Comparison of ENCODE assay signal across 23 cellular contexts in genomic region chr9:131554865-131555351, GRCh38. TPM values are rescaled to one million over a fixed set of nuclear protein-coding genes. Genes with fewer than 3 reads are reported as not detected.
A peak's percentile ranks its signal among the peaks of the same experiment; 100 is the strongest.
DNase-seq lines count a peak whose midpoint lies in the region; ATAC-seq and TF ChIP-seq lines count a peak whose summit lies in the region.
"Had no signal": no experiment of that assay in that cellular context is flagged by ENCODE, and none has a peak within 500 bp of the region (broad histone marks: within the 10 kb centered on the region; RNA-seq: fewer than 3 reads in every experiment).

No MANE protein-coding gene starts in this region.

- peak overlapping the region; percentile 29 for H3K4me3 Mint-ChIP-seq in activated naive CD8-positive, alpha-beta T cell treated with anti-CD3 and anti-CD28 coated beads for 36 hours
- H3K4me3 Mint-ChIP-seq in stimulated activated effector memory CD8-positive, alpha-beta T cell treated with anti-CD3 and anti-CD28 coated beads, Interleukin-12 subunit alpha, Interleukin-12 subunit beta, amount 100 ng/mL, for 72 hours: peak overlapping the region; percentile 22
- H3K4me3 Mint-ChIP-seq: central memory CD8-positive, alpha-beta T cell had no signal

- no peak overlapping the region for H4K8ac ChIP-seq in mesenchymal stem cell (ENCODE audit: low read length)

- H3F3A ChIP-seq in MM.1S (ENCODE audit: insufficient read depth, low read length): no peaks in the 10 kb centered on the region

- H3K4me2 ChIP-seq in mesenchymal stem cell (ENCODE audit: low read length, poor library complexity, severe bottlenecking): peak overlapping the region; percentile 13
- no peak overlapping the region for H3K4me2 ChIP-seq in MM.1S (ENCODE audit: low read depth, low read length)

- no peak overlapping the region for H4K91ac ChIP-seq in mesenchymal stem cell (ENCODE audit: low read length)

- H3K36me3 Mint-ChIP-seq in activated naive CD8-positive, alpha-beta T cell treated with anti-CD3 and anti-CD28 coated beads for 36 hours: no peaks in the 10 kb centered on the region
- peaks cover 5% of the 10 kb centered on the region for H3K36me3 Mint-ChIP-seq in stimulated activated effector memory CD8-positive, alpha-beta T cell treated with anti-CD3 and anti-CD28 coated beads, Interleukin-12 subunit alpha, Interleukin-12 subunit beta, amount 100 ng/mL, for 72 hours

- H3K27me3 ChIP-seq in mesenchymal stem cell (ENCODE audit: control insufficient read depth in 1 of 2, insufficient read depth in 1 of 2, low read length in 2 of 2) (peaks cover 23 to 45% of the 10 kb centered on the region in 2 experiments), MM.1S (replicated peaks; ENCODE audit: insufficient read depth, low read length) (no peaks in the 10 kb centered on the region)

- H3K9ac ChIP-seq in mesenchymal stem cell (ENCODE audit: low read length) (no peak overlapping the region), MM.1S (ENCODE audit: low read length) (no peak overlapping the region)

- TF ChIP-seq CTCF in HEK293 (tag by site-specific recombination; IDR thresholded peaks at IDR 0.05) (no peak), MM.1S (IDR thresholded peaks at IDR 0.05; ENCODE audit: low read length) (no peak)

- ATAC-seq in stimulated activated effector memory CD8-positive, alpha-beta T cell treated with anti-CD3 and anti-CD28 coated beads, Interleukin-12 subunit alpha, Interleukin-12 subunit beta, amount 100 ng/mL, for 72 hours: peak; percentile 31
- no peak for ATAC-seq in HG02870 (IDR thresholded peaks at IDR 0.05; ENCODE audit: unreplicated experiment)

- CTCF ChIA-PET in HEK293 (lab: Yijun Ruan, JAX): no interaction called here

- no peaks in the 10 kb centered on the region for H3K79me2 ChIP-seq in MM.1S (ENCODE audit: low read length)

- no peak overlapping the region for H2BK5ac ChIP-seq in mesenchymal stem cell (ENCODE audit: low read depth, low read length, poor library complexity, severe bottlenecking)

- H2AK5ac ChIP-seq in mesenchymal stem cell (ENCODE audit: low read length, severe bottlenecking): no peak overlapping the region

- no peak overlapping the region for H3K4ac ChIP-seq in mesenchymal stem cell (ENCODE audit: low read depth in 1 of 2, low read length in 2 of 2)

- peaks cover 45% of the 10 kb centered on the region for H3K27me3 Mint-ChIP-seq in activated naive CD8-positive, alpha-beta T cell treated with anti-CD3 and anti-CD28 coated beads for 36 hours

- H3K9me2 ChIP-seq in MM.1S (replicated peaks; ENCODE audit: insufficient read depth, low read length): no peaks in the 10 kb centered on the region

- H3K4me3 ChIP-seq in HEK293 (ENCODE audit: low read depth, low read length) (no peak overlapping the region), mesenchymal stem cell (ENCODE audit: insufficient read depth in 1 of 2, low read depth in 1 of 2, low read length in 2 of 2) (no peak overlapping the region), MM.1S (ENCODE audit: low read length) (no peak overlapping the region)
- H3K4me3 ChIP-seq: heart left ventricle, thoracic aorta had no signal

- no peaks in the 10 kb centered on the region for H3K9me3 ChIP-seq in HEK293 (ENCODE audit: control insufficient read depth, insufficient read depth, low read depth, low read length)
- no peaks in the 10 kb centered on the region for H3K9me3 ChIP-seq in mesenchymal stem cell (ENCODE audit: control insufficient read depth, low read length)
- H3K9me3 ChIP-seq in MM.1S (replicated peaks; ENCODE audit: insufficient read depth, low read length): no peaks in the 10 kb centered on the region
- H3K9me3 ChIP-seq: thoracic aorta had no signal

- H4K20me1 ChIP-seq in MM.1S (ENCODE audit: insufficient read depth, low read length): no peaks in the 10 kb centered on the region

- 39% methylated on average over 27 of the region's 49 CpGs for WGBS in mesenchymal stem cell

- no peak overlapping the region for H2BK15ac ChIP-seq in mesenchymal stem cell (ENCODE audit: low read depth, poor library complexity, severe bottlenecking)

- no peak for DNase-seq in activated naive CD8-positive, alpha-beta T cell treated with anti-CD3 and anti-CD28 coated beads for 36 hours
- DNase-seq in mesenchymal stem cell: no peak
- DNase-seq in stimulated activated effector memory CD8-positive, alpha-beta T cell treated with anti-CD3 and anti-CD28 coated beads, Interleukin-12 subunit alpha, Interleukin-12 subunit beta, amount 100 ng/mL, for 72 hours (ENCODE audit: low spot score in 2 of 2): no peak
- DNase-seq in mucosa of gallbladder (ENCODE audit: low spot score): no peak
- no peak for DNase-seq in MM.1S
- DNase-seq: activated CD4-positive, alpha-beta T cell treated with anti-CD3 and anti-CD28 coated beads for 4 hours; activated CD8-positive, alpha-beta memory T cell treated with anti-CD3 and anti-CD28 coated beads, Interleukin-2, amount 50 U/mL, for 4 hours; activated gamma-delta T cell treated with Interleukin-2 at 50 U/mL for 16 hours; AML-193; aorta; COR-L47; DND-41; heart left ventricle; NCI-H1048; NCI-H2081 treated with DMSO at 0.1 percent for 48 hours; NCI-H510A treated with DMSO at 0.1 percent for 48 hours; stimulated activated CD4-positive, alpha-beta T cell treated with anti-CD3 and anti-CD28 coated beads, Interleukin-12 subunit alpha, Interleukin-12 subunit beta, amount 100 ng/mL, for 4 hours had no signal

- H3K27ac Mint-ChIP-seq in activated naive CD8-positive, alpha-beta T cell treated with anti-CD3 and anti-CD28 coated beads for 36 hours: no peak overlapping the region
- no peak overlapping the region for H3K27ac Mint-ChIP-seq in stimulated activated effector memory CD8-positive, alpha-beta T cell treated with anti-CD3 and anti-CD28 coated beads, Interleukin-12 subunit alpha, Interleukin-12 subunit beta, amount 100 ng/mL, for 72 hours

- H3K4me1 Mint-ChIP-seq in activated naive CD8-positive, alpha-beta T cell treated with anti-CD3 and anti-CD28 coated beads for 36 hours: peaks cover 3% of the 10 kb centered on the region
- H3K4me1 Mint-ChIP-seq in stimulated activated effector memory CD8-positive, alpha-beta T cell treated with anti-CD3 and anti-CD28 coated beads, Interleukin-12 subunit alpha, Interleukin-12 subunit beta, amount 100 ng/mL, for 72 hours: no peaks in the 10 kb centered on the region
- H3K4me1 Mint-ChIP-seq: central memory CD8-positive, alpha-beta T cell had no signal

- H3K27ac ChIP-seq in HEK293 (ENCODE audit: extremely low read depth, low read depth, low read length): no peak overlapping the region
- H3K27ac ChIP-seq in mesenchymal stem cell (ENCODE audit: low read length, poor library complexity, severe bottlenecking): no peak overlapping the region
- H3K27ac ChIP-seq in MM.1S (ENCODE audit: low read length): no peak overlapping the region
- H3K27ac ChIP-seq: heart left ventricle, RWPE1, thoracic aorta had no signal

- no peaks in the 10 kb centered on the region for H3K9me3 Mint-ChIP-seq in activated naive CD8-positive, alpha-beta T cell treated with anti-CD3 and anti-CD28 coated beads for 36 hours
- no peaks in the 10 kb centered on the region for H3K9me3 Mint-ChIP-seq in stimulated activated effector memory CD8-positive, alpha-beta T cell treated with anti-CD3 and anti-CD28 coated beads, Interleukin-12 subunit alpha, Interleukin-12 subunit beta, amount 100 ng/mL, for 72 hours
- H3K9me3 Mint-ChIP-seq: central memory CD8-positive, alpha-beta T cell had no signal

- no peak overlapping the region for H3K18ac ChIP-seq in mesenchymal stem cell (ENCODE audit: low read depth in 1 of 2, low read length in 2 of 2)

- H3K79me1 ChIP-seq in mesenchymal stem cell (replicated peaks; ENCODE audit: low read length, poor library complexity, severe bottlenecking): no peaks in the 10 kb centered on the region

- H2AFZ ChIP-seq in mesenchymal stem cell (ENCODE audit: low read depth, low read length) (no peak overlapping the region), MM.1S (ENCODE audit: low read length) (no peak overlapping the region)

- POLR2A ChIA-PET in HEK293 (lab: Yijun Ruan, JAX): no interaction called here

- H2BK120ac ChIP-seq in mesenchymal stem cell (ENCODE audit: low read depth, low read length): no peak overlapping the region

- H3K4me1 ChIP-seq in HEK293 (ENCODE audit: control insufficient read depth, insufficient read depth, low read length) (no peaks in the 10 kb centered on the region), mesenchymal stem cell (ENCODE audit: control insufficient read depth, insufficient read depth, low read depth, low read length) (peaks cover 3% of the 10 kb centered on the region), MM.1S (ENCODE audit: low read length) (no peaks in the 10 kb centered on the region)

- H3K23ac ChIP-seq in mesenchymal stem cell (ENCODE audit: low read length in 2 of 2): peak overlapping the region in 1 of 2 experiments; percentile 34

- H2BK12ac ChIP-seq in mesenchymal stem cell (ENCODE audit: low read length in 2 of 2): no peak overlapping the region

- H3K36me3 ChIP-seq in HEK293 (ENCODE audit: control insufficient read depth in 2 of 2, insufficient read depth in 1 of 2, low read length in 2 of 2) (no peaks in the 10 kb centered on the region), mesenchymal stem cell (ENCODE audit: control insufficient read depth in 1 of 2, insufficient read depth in 2 of 2, low read depth in 1 of 2, low read length in 2 of 2) (no peaks in the 10 kb centered on the region), MM.1S (replicated peaks; ENCODE audit: insufficient read depth, low read length) (no peaks in the 10 kb centered on the region)
- H3K36me3 ChIP-seq: heart left ventricle, thoracic aorta had no signal

- H3K14ac ChIP-seq in mesenchymal stem cell (ENCODE audit: low read length in 2 of 2): no peak overlapping the region

TF ChIP-seq in HEK293, 187 proteins besides CTCF, POLR2A, EP300 and RAD21:
- TF ChIP-seq ZNF707 (tag by site-specific recombination; IDR thresholded peaks at IDR 0.05) (no peak), ZFP37 (tag by site-specific recombination; IDR thresholded peaks at IDR 0.05) (no peak), ZFP3 (tag by site-specific recombination; IDR thresholded peaks at IDR 0.05; ENCODE audit: low read depth) (peak; percentile 59; the same call in 1 of the 2 replicates)

RNA-seq across cellular contexts. Expression of gene PRRT1B, which starts 9.6 kb away (rescaled TPM):
- not detected for total RNA-seq in activated naive CD8-positive, alpha-beta T cell treated with anti-CD3 and anti-CD28 coated beads for 36 hours
- not detected for polyA plus RNA-seq in mesenchymal stem cell (2013, experiment 1 of 2)
- polyA plus RNA-seq in mesenchymal stem cell (2013, experiment 2 of 2): not detected
- 11.1 TPM for total RNA-seq in mucosa of gallbladder
- total RNA-seq: aorta, heart left ventricle, thoracic aorta had no signal
- polyA plus RNA-seq: aorta, heart left ventricle, keratinocyte had no signal

RNA-seq across cellular contexts. Expression of gene UCK1, which starts 23.8 kb away (rescaled TPM):
- 10 to 100 TPM; 22.1 to 23.0 TPM for total RNA-seq in activated naive CD8-positive, alpha-beta T cell treated with anti-CD3 and anti-CD28 coated beads for 36 hours
- polyA plus RNA-seq in mesenchymal stem cell (2013, experiment 1 of 2): 14.0 TPM
- polyA plus RNA-seq in mesenchymal stem cell (2013, experiment 2 of 2): 14.2 TPM
- 38.3 TPM for total RNA-seq in mucosa of gallbladder

RNA-seq across cellular contexts. Expression of gene POMT1, which starts 52.2 kb away (rescaled TPM):
- total RNA-seq in activated naive CD8-positive, alpha-beta T cell treated with anti-CD3 and anti-CD28 coated beads for 36 hours: 10 to 100 TPM; 19.4 to 21.5 TPM
- 21.3 TPM for polyA plus RNA-seq in mesenchymal stem cell (2013, experiment 1 of 2)
- polyA plus RNA-seq in mesenchymal stem cell (2013, experiment 2 of 2): 20.1 TPM
- 43.9 TPM for total RNA-seq in mucosa of gallbladder

Comparison
In these comparisons a context has a peak if more than half of its experiments do, and no peak if none do; other contexts are left out.
1. RNA of gene PRRT1B, which starts 9.6 kb away (total RNA-seq): 11.1 TPM in mucosa of gallbladder (single experiment); not detected in activated naive CD8-positive, alpha-beta T cell treated with anti-CD3 and anti-CD28 coated beads for 36 hours; every median in the first group is over 10 times any median in the second.